8 cellular contexts compared by ENCODE assay signal in genomic region chr12:91778938-91779400, GRCh38.
DNase-seq lines count a peak whose midpoint lies in the region; ATAC-seq and TF ChIP-seq lines count a peak whose summit lies in the region.

No MANE protein-coding gene starts in this region.

- no peaks in the 10 kb centered on the region for H3K36me3 Mint-ChIP-seq in activated T-helper 1 cell treated with anti-CD3 and anti-CD28 coated beads, Interleukin-12 subunit alpha, Interleukin-12 subunit beta, Interleukin-2, Interleukin-4 antibody, amounts not matched to agents 30 ng/mL and 10 ng/mL and 1 ng/mL, durations not matched to agents 14 hours and 24 hours and 36 hours (ENCODE audit: low read depth)

- no peaks in the 10 kb centered on the region for H3K36me3 ChIP-seq in right atrium auricular region

- H3K27me3 ChIP-seq in right atrium auricular region, result no peaks in the 10 kb centered on the region

- H3K27me3 Mint-ChIP-seq in activated T-helper 1 cell treated with anti-CD3 and anti-CD28 coated beads, Interleukin-12 subunit alpha, Interleukin-12 subunit beta, Interleukin-2, Interleukin-4 antibody, amounts not matched to agents 30 ng/mL and 10 ng/mL and 1 ng/mL, durations not matched to agents 14 hours and 24 hours and 36 hours (ENCODE audit: insufficient read depth), result peaks cover 3% of the 10 kb centered on the region

- TF ChIP-seq CTCF in right atrium auricular region (IDR thresholded peaks at IDR 0.05), result no peak

- peaks cover 0 to 6% of the 10 kb centered on the region in 2 donors for H3K4me1 ChIP-seq in right atrium auricular region

- peak overlapping the region; percentile 59 for H3K4me3 Mint-ChIP-seq in activated T-helper 1 cell treated with anti-CD3 and anti-CD28 coated beads, Interleukin-12 subunit alpha, Interleukin-12 subunit beta, Interleukin-2, Interleukin-4 antibody, amounts not matched to agents 30 ng/mL and 10 ng/mL and 1 ng/mL, durations not matched to agents 14 hours and 24 hours and 36 hours

- no peaks in the 10 kb centered on the region for H3K9me3 Mint-ChIP-seq in activated T-helper 1 cell treated with anti-CD3 and anti-CD28 coated beads, Interleukin-12 subunit alpha, Interleukin-12 subunit beta, Interleukin-2, Interleukin-4 antibody, amounts not matched to agents 30 ng/mL and 10 ng/mL and 1 ng/mL, durations not matched to agents 14 hours and 24 hours and 36 hours

- peak; percentile 76 to 93 for DNase-seq in NOMO-1 (lab: John Stamatoyannopoulos, UW; ENCODE audit: unreplicated experiment in 2 of 2)
- DNase-seq in activated T-helper 1 cell treated with anti-CD3 and anti-CD28 coated beads, Interleukin-12 subunit alpha, Interleukin-12 subunit beta, Interleukin-2, Interleukin-4 antibody, amounts not matched to agents 30 ng/mL and 10 ng/mL and 1 ng/mL, durations not matched to agents 14 hours and 24 hours and 36 hours (ENCODE audit: low spot score), result peak; percentile 12
- DNase-seq in right atrium auricular region (ENCODE audit: low spot score), result peak; percentile 65
- DNase-seq in stimulated activated CD4-positive, alpha-beta T cell treated with anti-CD3 and anti-CD28 coated beads, Interleukin-1b, Interleukin-23, amount 100 ng/mL, for 48 hours, result peak; percentile 51
- no peak for DNase-seq in NCI-H345 treated with DMSO at 0.1 percent for 48 hours (lab: John Stamatoyannopoulos, UW; ENCODE audit: unreplicated experiment)
- DNase-seq in DMS 273 (lab: John Stamatoyannopoulos, UW; ENCODE audit: unreplicated experiment), result no peak

- H3K4me3 ChIP-seq in right atrium auricular region, result no peak overlapping the region

- H3K9me3 ChIP-seq in right atrium auricular region, result no peaks in the 10 kb centered on the region

- ATAC-seq in GM18499 (IDR thresholded peaks at IDR 0.05; ENCODE audit: insufficient read depth, unreplicated experiment) (peak; percentile 98), HG02623 (IDR thresholded peaks at IDR 0.05; ENCODE audit: unreplicated experiment) (peak; percentile 92)

- peaks cover 17% of the 10 kb centered on the region for H3K4me1 Mint-ChIP-seq in activated T-helper 1 cell treated with anti-CD3 and anti-CD28 coated beads, Interleukin-12 subunit alpha, Interleukin-12 subunit beta, Interleukin-2, Interleukin-4 antibody, amounts not matched to agents 30 ng/mL and 10 ng/mL and 1 ng/mL, durations not matched to agents 14 hours and 24 hours and 36 hours (ENCODE audit: low read depth)

- intact Hi-C loops in activated T-helper 1 cell treated with anti-CD3 and anti-CD28 coated beads, Interleukin-12 subunit alpha, Interleukin-12 subunit beta, Interleukin-2, Interleukin-4 antibody, amounts not matched to agents 30 ng/mL and 10 ng/mL and 1 ng/mL, durations not matched to agents 14 hours and 24 hours and 36 hours (cut with micrococcal nuclease), result loop anchor here (1.0 to 5.0 kb wide), 2 partner anchors 92 to 98 kb away; no protein-coding TSS in a partner anchor

- peak overlapping the region in 1 of 2 donors; percentile 8 for H3K27ac ChIP-seq in right atrium auricular region

- peak overlapping the region; percentile 11 for H3K27ac Mint-ChIP-seq in activated T-helper 1 cell treated with anti-CD3 and anti-CD28 coated beads, Interleukin-12 subunit alpha, Interleukin-12 subunit beta, Interleukin-2, Interleukin-4 antibody, amounts not matched to agents 30 ng/mL and 10 ng/mL and 1 ng/mL, durations not matched to agents 14 hours and 24 hours and 36 hours

Comparison
In these comparisons a context has a peak if more than half of its experiments do, and no peak if none do; other contexts are left out.
1. DNase-seq: peak in NOMO-1 (2 of 2), activated T-helper 1 cell treated with anti-CD3 and anti-CD28 coated beads, Interleukin-12 subunit alpha, Interleukin-12 subunit beta, Interleukin-2, Interleukin-4 antibody, amounts not matched to agents 30 ng/mL and 10 ng/mL and 1 ng/mL, durations not matched to agents 14 hours and 24 hours and 36 hours (single experiment), right atrium auricular region (single experiment) and stimulated activated CD4-positive, alpha-beta T cell treated with anti-CD3 and anti-CD28 coated beads, Interleukin-1b, Interleukin-23, amount 100 ng/mL, for 48 hours (single experiment); none in NCI-H345 treated with DMSO at 0.1 percent for 48 hours (single experiment) and DMS 273 (single experiment).